ENCODE assay signal across 20 cellular contexts in genomic region chr20:10236540-10237533, GRCh38. TPM values are rescaled to one million over a fixed set of nuclear protein-coding genes. Genes with fewer than 3 reads are reported as not detected.
"Had no signal": no experiment of that assay in that cellular context is flagged by ENCODE, and none has a peak within 500 bp of the region (broad histone marks: within the 10 kb centered on the region; RNA-seq: fewer than 3 reads in every experiment).

No MANE protein-coding gene starts in this region.

- DNase-seq: activated CD4-positive, alpha-beta T cell treated with anti-CD3 and anti-CD28 coated beads for 1 hour; activated effector memory CD4-positive, alpha-beta T cell treated with Interleukin-2 at 50 U/mL for 16 hours; activated naive CD4-positive, alpha-beta T cell treated with anti-CD3 and anti-CD28 coated beads for 36 hours; activated naive CD8-positive, alpha-beta T cell treated with anti-CD3 and anti-CD28 coated beads, Interleukin-2, amount 10 ng/mL, durations not matched to agents 7 days and 5 days; activated T-cell treated with anti-CD3 and anti-CD28 coated beads, Interleukin-2, amount 50 U/mL, for 48 hours; anterior cingulate cortex; effector CD4-positive, alpha-beta T cell; erythroblast; glutamatergic neuron; hippocampal formation; left ventricle myocardium superior; mammary epithelial cell; pancreas; psoas muscle; right cardiac atrium; stimulated activated CD4-positive, alpha-beta T cell treated with anti-CD3 and anti-CD28 coated beads, Interleukin-12 subunit alpha, Interleukin-12 subunit beta, amount 100 ng/mL, for 4 hours; stimulated activated CD4-positive, alpha-beta T cell treated with anti-CD3 and anti-CD28 coated beads, Interleukin-4, amount 100 ng/mL, for 4 hours; stimulated activated naive CD8-positive, alpha-beta T cell treated with anti-CD3 and anti-CD28 coated beads, Interleukin-15, Interleukin-2, amounts not matched to agents 100 U/mL and 50 U/mL, for 24 hours; T-cell; upper lobe of right lung had no signal

- ATAC-seq: left ventricle myocardium superior; pancreas; psoas muscle; right cardiac atrium; stimulated activated naive CD8-positive, alpha-beta T cell treated with anti-CD3 and anti-CD28 coated beads, Interleukin-15, Interleukin-2, amounts not matched to agents 100 U/mL and 50 U/mL, for 24 hours; T-cell; upper lobe of right lung had no signal

RNA-seq across cellular contexts. Expression of gene SNAP25, which starts 18.2 kb away (rescaled TPM):
- total RNA-seq: activated naive CD4-positive, alpha-beta T cell treated with anti-CD3 and anti-CD28 coated beads for 36 hours; activated naive CD8-positive, alpha-beta T cell treated with anti-CD3 and anti-CD28 coated beads, Interleukin-2, amount 10 ng/mL, durations not matched to agents 7 days and 5 days; mammary epithelial cell; psoas muscle had no signal
- polyA plus RNA-seq: mammary epithelial cell had no signal
